27 cellular contexts compared by ENCODE assay signal in the genomic region with DNA sequence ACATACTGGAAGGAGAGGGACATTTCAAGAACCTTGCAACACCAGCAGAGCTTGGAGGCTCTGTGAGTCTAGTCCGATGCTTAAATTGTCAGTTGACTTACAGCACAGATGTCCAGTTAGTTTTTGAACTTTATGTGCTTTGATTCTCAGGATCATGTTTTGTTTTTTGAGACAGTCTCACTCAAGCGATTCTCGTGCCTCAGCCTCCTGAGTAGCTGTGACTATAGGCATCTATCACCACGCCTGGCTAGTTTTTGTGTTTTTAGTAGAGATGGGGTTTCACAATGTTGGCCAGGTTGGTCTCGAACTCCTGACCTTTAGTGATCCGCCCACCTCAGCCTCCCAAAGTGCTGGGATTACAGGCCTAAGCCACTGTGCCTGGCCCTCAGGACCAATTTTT. TPM values are rescaled to one million over a fixed set of nuclear protein-coding genes. Genes with fewer than 3 reads are reported as not detected.
DNase-seq lines count a peak whose midpoint lies in the region; ATAC-seq, FAIRE-seq and TF ChIP-seq lines count a peak whose summit lies in the region.
"Had no signal": no experiment of that assay in that cellular context is flagged by ENCODE, and none has a peak within 500 bp of the region (broad histone marks: within the 10 kb centered on the region; RNA-seq: fewer than 3 reads in every experiment).

No MANE protein-coding gene starts in this region.

- in situ Hi-C loops in Caki2 (cut with HindIII; ENCODE audit: low pct_unique_long_range_greater_than_20kb, low sequenced_read_pairs): no loop called here

- intact Hi-C loops in Right ventricle myocardium inferior (cut with DNase I) (no loop called here), heart right ventricle (cut with DNase I) (no loop called here)

- H3K36me3 ChIP-seq in heart right ventricle: no peaks in the 10 kb centered on the region
- H3K36me3 ChIP-seq in keratinocyte (ENCODE audit: control insufficient read depth in 2 of 2, extremely low read depth in 1 of 2, insufficient read depth in 2 of 2, low read length in 2 of 2): no peaks in the 10 kb centered on the region
- H3K36me3 ChIP-seq in SJCRH30: no peaks in the 10 kb centered on the region

- 87 to 94% methylated on average over 6 of the region's 6 CpGs for WGBS in heart right ventricle, 2 donors

- FAIRE-seq in keratinocyte (lab: Jason Lieb, UNC): peak; percentile 39
- FAIRE-seq in urothelium cell line (lab: Jason Lieb, UNC): no peak
- FAIRE-seq: D721Med, GM18507 had no signal

- peaks cover 0 to 12% (median 0%) of the 10 kb centered on the region in 9 donors for H3K4me1 ChIP-seq in heart right ventricle
- H3K4me1 ChIP-seq in keratinocyte (ENCODE audit: control insufficient read depth, extremely low read depth, insufficient read depth, low read length): peaks cover 7% of the 10 kb centered on the region
- H3K4me1 ChIP-seq in SJCRH30: peaks cover 7% of the 10 kb centered on the region

- ATAC-seq in Right ventricle myocardium inferior (no peak), heart right ventricle (no peak)
- ATAC-seq: HCT116, Panc1 had no signal

- no peak overlapping the region for H3K4me2 ChIP-seq in keratinocyte (ENCODE audit: control insufficient read depth, extremely low read depth, insufficient read depth, low read depth, low read length)
- H3K4me2 ChIP-seq: SK-N-SH had no signal

- H3K79me2 ChIP-seq in keratinocyte (ENCODE audit: control insufficient read depth, insufficient read depth, low read length): no peaks in the 10 kb centered on the region

- H2AFZ ChIP-seq in keratinocyte (ENCODE audit: control insufficient read depth, low read length): no peak overlapping the region

- no peaks in the 10 kb centered on the region for H3K9me3 ChIP-seq in heart right ventricle
- no peaks in the 10 kb centered on the region for H3K9me3 ChIP-seq in keratinocyte (ENCODE audit: control insufficient read depth, low read depth, low read length)
- H3K9me3 ChIP-seq in SJCRH30 (replicated peaks): no peaks in the 10 kb centered on the region
- H3K9me3 ChIP-seq: SK-N-SH had no signal

- no peaks in the 10 kb centered on the region for H4K20me1 ChIP-seq in keratinocyte (ENCODE audit: control insufficient read depth, extremely low read depth, insufficient read depth, low read length)

- DNase-seq in Right ventricle myocardium inferior (ENCODE audit: missing footprints): peak; percentile 27
- DNase-seq in heart right ventricle: no peak
- peak; percentile 37 for DNase-seq in Caki2 (ENCODE audit: low read depth)
- no peak for DNase-seq in keratinocyte (ENCODE audit: low read depth, low spot score)
- DNase-seq in renal cortical epithelial cell (ENCODE audit: low read depth): peak; percentile 60
- DNase-seq in SJCRH30: no peak
- DNase-seq in urothelium cell line (ENCODE audit: low spot score): no peak
- no peak for DNase-seq in NAMALWA (ENCODE audit: low spot score)
- DNase-seq: 8988T, GOT3, NCI-H1092, NCI-H1436, NCI-H187, NCI-H2081 treated with DMSO at 0.1 percent for 48 hours, NCI-H2171, NCI-H226, NCI-H510A, NCI-H69, SIG-M5, SK-N-SH had no signal

- H3K9me1 ChIP-seq in keratinocyte (ENCODE audit: control insufficient read depth, extremely low read depth, insufficient read depth, low read length): no peaks in the 10 kb centered on the region

- H3K27ac ChIP-seq in heart right ventricle (peak overlapping the region in 2 of 10 donors; percentile 26 to 50), keratinocyte (ENCODE audit: control insufficient read depth, insufficient read depth, low read length) (no peak overlapping the region), SJCRH30 (no peak overlapping the region)
- H3K27ac ChIP-seq: HL-60 had no signal

- dilution Hi-C loops in keratinocyte (cut with MboI; ENCODE audit: extremely low pct_ligation_motif_present, low sequenced_read_pairs): no loop called here

- no peak overlapping the region for H3K9ac ChIP-seq in keratinocyte (ENCODE audit: control insufficient read depth, extremely low read depth, insufficient read depth, low read length)
- H3K9ac ChIP-seq: SK-N-SH had no signal

- TF ChIP-seq CTCF in heart right ventricle (IDR thresholded peaks at IDR 0.05) (no peak), keratinocyte (optimal IDR thresholded peaks at IDR 0.05 in 1 of 3, IDR thresholded peaks at IDR 0.05 in 1 of 3, conservative IDR thresholded peaks at IDR 0.05 in 1 of 3; ENCODE audit: extremely low read depth in 1 of 3, insufficient read depth in 2 of 3, low read length in 3 of 3) (no peak)

- H3K4me3 ChIP-seq in heart right ventricle: no peak overlapping the region
- H3K4me3 ChIP-seq in keratinocyte (ENCODE audit: control insufficient read depth in 2 of 3, extremely low read depth in 1 of 3, insufficient read depth in 2 of 3, low read depth in 1 of 3, low read length in 3 of 3): no peak overlapping the region
- H3K4me3 ChIP-seq in SJCRH30: no peak overlapping the region

- H3K27me3 ChIP-seq in heart right ventricle (no peaks in the 10 kb centered on the region), keratinocyte (ENCODE audit: control insufficient read depth, extremely low read depth, insufficient read depth, low read length) (no peaks in the 10 kb centered on the region), SJCRH30 (no peaks in the 10 kb centered on the region)

RNA-seq across cellular contexts. Expression of a gene that starts 31.8 kb away (rescaled TPM):
- total RNA-seq in Right ventricle myocardium inferior (25.2 TPM), heart right ventricle (10 to 100 TPM in 6 of 10 donors, 1 to 10 TPM in 4; 5.1 to 64.9 (median 12.5) TPM), renal cortical epithelial cell (0.30 and 2.1 TPM in 2 replicates)
- polyA plus RNA-seq in heart right ventricle (10 to 100 TPM; 13.1 to 15.0 TPM), keratinocyte (0.52 to 5.8 TPM (median 2.0 TPM) in 3 replicates)
- total RNA-seq in Caki2 (2014; rRNA removed; shearing (Covaris generic); ENCODE audit: low replicate concordance): not detected in 2 replicates
- polyA plus RNA-seq in keratinocyte (2011; ENCODE audit: low read depth): 20.3 TPM
- polyA plus RNA-seq in keratinocyte (2011; cell fraction: cytosol; rRNA removed): 0.43 and 0.77 TPM in 2 replicates
- polyA plus RNA-seq in keratinocyte (2011; cell fraction: nucleus; rRNA removed): 4.7 and 6.1 TPM in 2 replicates
- 0.39 and 13.3 TPM in 2 replicates for polyA plus RNA-seq in keratinocyte (2012; ENCODE audit: low replicate concordance)
- 0.16 to 6.4 TPM (median 2.2 TPM) in 3 replicates for polyA minus RNA-seq in keratinocyte
- polyA minus RNA-seq in keratinocyte (2011; cell fraction: cytosol; rRNA and poly(A)+ RNA removed): 0.58 TPM
- 3.5 and 9.3 TPM in 2 replicates for polyA minus RNA-seq in keratinocyte (2011; cell fraction: nucleus; rRNA and poly(A)+ RNA removed)
- not detected in 2 replicates for total RNA-seq in SJCRH30 (2014; rRNA removed; shearing (Covaris generic))
- total RNA-seq: OCI-LY7 had no signal
- polyA plus RNA-seq: BJ, SK-N-SH had no signal

Comparison
In these comparisons a context has a peak if more than half of its experiments do, and no peak if none do; other contexts are left out.
1. DNase-seq: peak in Right ventricle myocardium inferior (single experiment), Caki2 (single experiment) and renal cortical epithelial cell (single experiment); none in heart right ventricle (0 of 2), keratinocyte (single experiment), SJCRH30 (0 of 2), urothelium cell line (single experiment) and NAMALWA (single experiment).